In the genomic region with DNA sequence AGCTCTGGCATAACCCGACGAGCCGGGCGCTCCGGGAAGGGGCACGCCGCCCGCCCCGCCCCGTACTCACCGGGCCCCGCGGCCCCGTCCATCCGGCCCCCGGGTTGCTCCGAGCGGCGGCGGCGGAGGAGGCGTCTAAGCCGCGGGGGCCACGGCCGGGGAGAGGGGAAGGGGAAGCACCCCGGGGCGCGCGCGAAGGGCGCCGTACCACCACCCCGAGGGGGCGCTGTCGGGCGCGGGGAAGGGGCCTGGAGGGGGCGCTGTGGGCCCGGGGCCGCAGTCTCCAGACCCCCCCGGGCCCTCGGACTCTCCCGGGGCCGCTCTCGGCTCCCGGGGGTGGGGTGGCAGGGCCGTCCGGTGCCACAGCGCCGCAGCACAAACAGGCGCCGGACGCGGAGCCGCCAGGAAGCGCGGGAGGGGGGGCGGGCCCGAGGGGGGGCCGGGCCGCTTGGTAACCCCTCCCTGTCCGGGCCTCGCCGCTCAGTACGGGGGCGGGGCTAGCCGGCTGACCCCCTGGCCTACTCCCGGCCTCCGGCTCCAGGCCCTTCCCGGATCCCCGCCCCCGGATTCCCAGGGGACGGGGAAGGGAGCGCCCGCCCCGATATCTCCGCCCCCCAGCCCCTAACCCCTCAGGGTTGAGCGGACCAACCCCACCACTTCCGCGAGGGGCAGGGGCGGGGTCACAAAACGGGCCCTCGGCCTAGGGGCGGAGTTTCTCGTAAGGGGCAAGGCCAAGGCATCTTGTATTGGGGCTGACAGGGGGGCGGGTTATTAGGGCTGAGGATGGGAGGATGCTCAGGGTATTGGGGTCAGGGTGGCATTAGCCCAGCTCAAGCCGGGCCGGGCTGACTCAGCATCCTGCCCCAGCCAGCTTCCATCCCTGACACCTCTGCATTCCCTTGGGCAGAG, we compare ENCODE assay signal across 8 cellular contexts. TPM values are rescaled to one million over a fixed set of nuclear protein-coding genes. Genes with fewer than 3 reads are reported as not detected.
A peak's percentile ranks its signal among the peaks of the same experiment; 100 is the strongest.
DNase-seq lines count a peak whose midpoint lies in the region; ATAC-seq and TF ChIP-seq lines count a peak whose summit lies in the region.

A gene with protein sequence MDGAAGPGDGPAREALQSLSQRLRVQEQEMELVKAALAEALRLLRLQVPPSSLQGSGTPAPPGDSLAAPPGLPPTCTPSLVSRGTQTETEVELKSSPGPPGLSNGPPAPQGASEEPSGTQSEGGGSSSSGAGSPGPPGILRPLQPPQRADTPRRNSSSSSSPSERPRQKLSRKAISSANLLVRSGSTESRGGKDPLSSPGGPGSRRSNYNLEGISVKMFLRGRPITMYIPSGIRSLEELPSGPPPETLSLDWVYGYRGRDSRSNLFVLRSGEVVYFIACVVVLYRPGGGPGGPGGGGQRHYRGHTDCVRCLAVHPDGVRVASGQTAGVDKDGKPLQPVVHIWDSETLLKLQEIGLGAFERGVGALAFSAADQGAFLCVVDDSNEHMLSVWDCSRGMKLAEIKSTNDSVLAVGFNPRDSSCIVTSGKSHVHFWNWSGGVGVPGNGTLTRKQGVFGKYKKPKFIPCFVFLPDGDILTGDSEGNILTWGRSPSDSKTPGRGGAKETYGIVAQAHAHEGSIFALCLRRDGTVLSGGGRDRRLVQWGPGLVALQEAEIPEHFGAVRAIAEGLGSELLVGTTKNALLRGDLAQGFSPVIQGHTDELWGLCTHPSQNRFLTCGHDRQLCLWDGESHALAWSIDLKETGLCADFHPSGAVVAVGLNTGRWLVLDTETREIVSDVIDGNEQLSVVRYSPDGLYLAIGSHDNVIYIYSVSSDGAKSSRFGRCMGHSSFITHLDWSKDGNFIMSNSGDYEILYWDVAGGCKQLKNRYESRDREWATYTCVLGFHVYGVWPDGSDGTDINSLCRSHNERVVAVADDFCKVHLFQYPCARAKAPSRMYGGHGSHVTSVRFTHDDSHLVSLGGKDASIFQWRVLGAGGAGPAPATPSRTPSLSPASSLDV (minus strand): TSS at position 410 of the 909 bp plus-strand sequence. CDS start 318 bp downstream, at position 92.
A gene with protein sequence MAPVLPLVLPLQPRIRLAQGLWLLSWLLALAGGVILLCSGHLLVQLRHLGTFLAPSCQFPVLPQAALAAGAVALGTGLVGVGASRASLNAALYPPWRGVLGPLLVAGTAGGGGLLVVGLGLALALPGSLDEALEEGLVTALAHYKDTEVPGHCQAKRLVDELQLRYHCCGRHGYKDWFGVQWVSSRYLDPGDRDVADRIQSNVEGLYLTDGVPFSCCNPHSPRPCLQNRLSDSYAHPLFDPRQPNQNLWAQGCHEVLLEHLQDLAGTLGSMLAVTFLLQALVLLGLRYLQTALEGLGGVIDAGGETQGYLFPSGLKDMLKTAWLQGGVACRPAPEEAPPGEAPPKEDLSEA (plus strand): TSS at position 892 of the 909 bp plus-strand sequence. CDS start 25 bp downstream, outside the sequence.

- H3K27ac Mint-ChIP-seq in activated CD4-positive, alpha-beta T cell treated with anti-CD3 and anti-CD28 coated beads, Interleukin-2, amount 10 ng/mL, durations not matched to agents 7 days and 5 days, result peak within 1 kb of the TSS; percentile 94

- peak within 1 kb of the TSS; percentile 67 to 80 (median 78) for H3K4me3 ChIP-seq in right lobe of liver

- H3K4me3 Mint-ChIP-seq in activated CD4-positive, alpha-beta T cell treated with anti-CD3 and anti-CD28 coated beads, Interleukin-2, amount 10 ng/mL, durations not matched to agents 7 days and 5 days, result peak within 1 kb of the TSS; percentile 96

- CTCF ChIA-PET in activated CD4-positive, alpha-beta T cell treated with anti-CD3 and anti-CD28 coated beads, Interleukin-2, amount 10 ng/mL, durations not matched to agents 7 days and 5 days (lab: Charles Lee), result interaction anchor here (0.9 to 4.5 kb wide), 21 partner anchors 9 to 269 kb away, joined by 3 to 40 read pairs (median 4); a partner anchor contains a TSS

- H3K27me3 ChIP-seq in right lobe of liver, result no peaks in the 10 kb centered on the region

- peaks cover 0 to 19% (median 5%) of the 10 kb centered on the region in 4 donors for H3K4me1 ChIP-seq in right lobe of liver

- peak; percentile 89 to 98 (median 94) for TF ChIP-seq CTCF in right lobe of liver (IDR thresholded peaks at IDR 0.05)

- ATAC-seq in GM18909 (IDR thresholded peaks at IDR 0.05; ENCODE audit: poor library complexity, unreplicated experiment) (peak; percentile 66), HG03139 (IDR thresholded peaks at IDR 0.05; ENCODE audit: unreplicated experiment) (peak; percentile 49), right lobe of liver (peak; percentile 81 to 89 (median 88))

- intact Hi-C loops in right lobe of liver (cut with DNase I), result loop anchor here in 1 of 2 donors (10.0 kb wide), 1 partner anchor 62 kb away; a partner anchor contains a TSS

- H3K36me3 ChIP-seq in right lobe of liver, result no peaks in the 10 kb centered on the region

- no peaks in the 10 kb centered on the region for H3K9me3 ChIP-seq in right lobe of liver

- peaks cover 54% of the 10 kb centered on the region for H3K4me1 Mint-ChIP-seq in activated CD4-positive, alpha-beta T cell treated with anti-CD3 and anti-CD28 coated beads, Interleukin-2, amount 10 ng/mL, durations not matched to agents 7 days and 5 days

- no peaks in the 10 kb centered on the region for H3K9me3 Mint-ChIP-seq in activated CD4-positive, alpha-beta T cell treated with anti-CD3 and anti-CD28 coated beads, Interleukin-2, amount 10 ng/mL, durations not matched to agents 7 days and 5 days

- 1% methylated on average over 13 of the region's 89 CpGs for WGBS in right lobe of liver (ENCODE audit: insufficient coverage, low coverage, low lambda C conversion rate, missing lambda C conversion rate)

- H3K27me3 Mint-ChIP-seq in activated CD4-positive, alpha-beta T cell treated with anti-CD3 and anti-CD28 coated beads, Interleukin-2, amount 10 ng/mL, durations not matched to agents 7 days and 5 days, result no peaks in the 10 kb centered on the region

- peak; percentile 21 for TF ChIP-seq POLR2A in right lobe of liver (IDR thresholded peaks at IDR 0.05)

- POLR2A ChIA-PET in activated CD4-positive, alpha-beta T cell treated with anti-CD3 and anti-CD28 coated beads, Interleukin-2, amount 10 ng/mL, durations not matched to agents 7 days and 5 days (lab: Charles Lee), result interaction anchor here (0.7 kb wide), 1 partner anchor 60 kb away, joined by 3 read pairs; no protein-coding TSS in a partner anchor

- peaks cover 45% of the 10 kb centered on the region for H3K36me3 Mint-ChIP-seq in activated CD4-positive, alpha-beta T cell treated with anti-CD3 and anti-CD28 coated beads, Interleukin-2, amount 10 ng/mL, durations not matched to agents 7 days and 5 days (ENCODE audit: low read depth)

- H3K27ac ChIP-seq in right lobe of liver, result peak within 1 kb of the TSS; percentile 75 to 94 (median 90)

- DNase-seq in Ammon's horn (ENCODE audit: low spot score) (peak; percentile 90), NCI-H510A treated with DMSO at 0.1 percent for 48 hours (lab: John Stamatoyannopoulos, UW) (peak; percentile 70), dermis blood vessel endothelial cell (peak; percentile 85), right lobe of liver (peak; percentile 89 to 92 (median 89))
- DNase-seq in activated CD4-positive, alpha-beta T cell treated with anti-CD3 and anti-CD28 coated beads, Interleukin-2, amount 10 ng/mL, durations not matched to agents 7 days and 5 days, result peak; percentile 90
- DNase-seq in stimulated activated CD4-positive, alpha-beta T cell treated with anti-CD3 and anti-CD28 coated beads, Interleukin-4, amount 100 ng/mL, for 24 hours, result peak; percentile 85

RNA-seq across cellular contexts. Expression of the first gene that starts in this region (rescaled TPM):
- total RNA-seq in activated CD4-positive, alpha-beta T cell treated with anti-CD3 and anti-CD28 coated beads, Interleukin-2, amount 10 ng/mL, durations not matched to agents 7 days and 5 days, result 100 to 1,000 TPM; 137 to 144 TPM
- 40.2 and 42.1 TPM in 2 replicates for total RNA-seq in dermis blood vessel endothelial cell
- 10 to 100 TPM; 19.1 to 36.4 (median 22.7) TPM for total RNA-seq in right lobe of liver

RNA-seq across cellular contexts. Expression of the second gene that starts in this region (rescaled TPM):
- total RNA-seq in activated CD4-positive, alpha-beta T cell treated with anti-CD3 and anti-CD28 coated beads, Interleukin-2, amount 10 ng/mL, durations not matched to agents 7 days and 5 days, result 1 to 10 TPM; 1.0 to 1.3 TPM
- total RNA-seq in dermis blood vessel endothelial cell (5.4 and 5.6 TPM in 2 replicates), right lobe of liver (1 to 10 TPM; 1.1 to 2.9 (median 1.2) TPM)

Comparison
In these comparisons a context has a peak if more than half of its experiments do, and no peak if none do; other contexts are left out.
1. Peak in every context shown above with its lines: DNase-seq, ATAC-seq, H3K4me3 ChIP-seq and H3K27ac ChIP-seq.